Comparison of ENCODE assay signal across 9 cellular contexts in genomic region chr2:237752761-237753165, GRCh38. TPM values are rescaled to one million over a fixed set of nuclear protein-coding genes. Genes with fewer than 3 reads are reported as not detected.
DNase-seq lines count a peak whose midpoint lies in the region; ATAC-seq and TF ChIP-seq lines count a peak whose summit lies in the region.
"Had no signal": no experiment of that assay in that cellular context is flagged by ENCODE, and none has a peak within 500 bp of the region (broad histone marks: within the 10 kb centered on the region; RNA-seq: fewer than 3 reads in every experiment).

No MANE protein-coding gene starts in this region.

- H3K9me3 ChIP-seq in Peyer's patch: no peaks in the 10 kb centered on the region

- TF ChIP-seq CTCF in Peyer's patch (IDR thresholded peaks at IDR 0.05): no peak

- H3K27ac ChIP-seq in Peyer's patch: no peak overlapping the region

- TF ChIP-seq POLR2A in Peyer's patch (IDR thresholded peaks at IDR 0.05): no peak

- peaks cover 0 to 89% (median 0%) of the 10 kb centered on the region in 3 donors for H3K36me3 ChIP-seq in Peyer's patch

- no peaks in the 10 kb centered on the region for H3K27me3 ChIP-seq in Peyer's patch

- no peaks in the 10 kb centered on the region for H3K4me1 ChIP-seq in Peyer's patch

- no peak overlapping the region for H3K4me3 ChIP-seq in Peyer's patch

- ATAC-seq in GM18508 (IDR thresholded peaks at IDR 0.05; ENCODE audit: insufficient read depth, unreplicated experiment): peak; percentile 88
- peak; percentile 89 for ATAC-seq in GM21367 (IDR thresholded peaks at IDR 0.05; ENCODE audit: unreplicated experiment)
- ATAC-seq in HG03378 (IDR thresholded peaks at IDR 0.05; ENCODE audit: unreplicated experiment): peak; percentile 91

- DNase-seq in islet precursor cell (peak; percentile 35), Peyer's patch (no peak), DMS79 treated with DMSO at 0.1 percent for 48 hours (lab: John Stamatoyannopoulos, UW) (no peak), NCI-H774 (lab: John Stamatoyannopoulos, UW) (no peak), AG08395 (ENCODE audit: low spot score) (no peak)
- DNase-seq: RPMI8226 had no signal

RNA-seq across cellular contexts. Expression of gene RBM44, which starts 45.8 kb away (rescaled TPM):
- 1 to 10 TPM in 2 of 4 donors, under 1 TPM in 2; 0.38 to 2.5 (median 1.4) TPM for total RNA-seq in Peyer's patch
